Comparison of ENCODE assay signal across 17 cellular contexts in genomic region chr3:129840707-129841360, GRCh38. TPM values are rescaled to one million over a fixed set of nuclear protein-coding genes. Genes with fewer than 3 reads are reported as not detected.
DNase-seq lines count a peak whose midpoint lies in the region; ATAC-seq and TF ChIP-seq lines count a peak whose summit lies in the region.
"Had no signal": no experiment of that assay in that cellular context is flagged by ENCODE, and none has a peak within 500 bp of the region (broad histone marks: within the 10 kb centered on the region; RNA-seq: fewer than 3 reads in every experiment).

No MANE protein-coding gene starts in this region.

- H3K4me3 ChIP-seq in HEK293 (ENCODE audit: low read depth, low read length) (no peak overlapping the region), colonic mucosa (no peak overlapping the region)
- H3K4me3 ChIP-seq: GM12878, HAP-1 had no signal

- no peak overlapping the region for H3K4me3 Mint-ChIP-seq in naive thymus-derived CD8-positive, alpha-beta T cell
- H3K4me3 Mint-ChIP-seq in glutamatergic neuron (ENCODE audit: unreplicated experiment) = no peak overlapping the region
- H3K4me3 Mint-ChIP-seq: CD4-positive, alpha-beta memory T cell had no signal

- DNase-seq in colonic mucosa (peak; percentile 32), left colon (no peak), NOMO-1 treated with DMSO at 0.1 percent for 48 hours (lab: John Stamatoyannopoulos, UW; ENCODE audit: unreplicated experiment) (no peak), DMS153 (lab: John Stamatoyannopoulos, UW) (no peak), glutamatergic neuron (no peak)
- DNase-seq in naive thymus-derived CD8-positive, alpha-beta T cell = no peak
- DNase-seq: C1 segment of cervical spinal cord; CD4-positive, alpha-beta memory T cell; COR-L47; DMS79; EL; GDM1; GOT3 had no signal

- peak overlapping the region in 1 of 10 donors; percentile 30 for H3K27ac Mint-ChIP-seq in naive thymus-derived CD8-positive, alpha-beta T cell
- no peak overlapping the region for H3K27ac Mint-ChIP-seq in glutamatergic neuron (ENCODE audit: unreplicated experiment)

- H3K9me3 ChIP-seq in HEK293 (ENCODE audit: control insufficient read depth, insufficient read depth, low read depth, low read length) = no peaks in the 10 kb centered on the region
- H3K9me3 ChIP-seq in colonic mucosa = no peaks in the 10 kb centered on the region
- H3K9me3 ChIP-seq: HAP-1 had no signal

- peaks cover 0 to 4% of the 10 kb centered on the region in 2 experiments; a peak in 1 of 3 replicates for H3K36me3 ChIP-seq in HEK293 (ENCODE audit: control insufficient read depth in 2 of 2, insufficient read depth in 1 of 2, low read length in 2 of 2)
- no peaks in the 10 kb centered on the region for H3K36me3 ChIP-seq in colonic mucosa
- H3K36me3 ChIP-seq: HAP-1 had no signal

- peaks cover 7 to 25% (median 13%) of the 10 kb centered on the region in 4 donors for H3K4me1 Mint-ChIP-seq in naive thymus-derived CD8-positive, alpha-beta T cell
- peaks cover 13% of the 10 kb centered on the region for H3K4me1 Mint-ChIP-seq in glutamatergic neuron (ENCODE audit: low read depth, unreplicated experiment)

- peaks cover 10% of the 10 kb centered on the region; the same call in 1 of the 2 replicates for H3K4me1 ChIP-seq in HEK293 (ENCODE audit: control insufficient read depth, insufficient read depth, low read length)
- H3K4me1 ChIP-seq in colonic mucosa = no peaks in the 10 kb centered on the region
- H3K4me1 ChIP-seq: HAP-1 had no signal

- H3K27me3 Mint-ChIP-seq in naive thymus-derived CD8-positive, alpha-beta T cell = no peaks in the 10 kb centered on the region
- H3K27me3 Mint-ChIP-seq in glutamatergic neuron (ENCODE audit: unreplicated experiment) = peaks cover 1% of the 10 kb centered on the region
- H3K27me3 Mint-ChIP-seq: CD4-positive, alpha-beta memory T cell had no signal

- H3K9ac ChIP-seq in colonic mucosa (ENCODE audit: low read depth in 2 of 2, low read length in 2 of 2) = no peak overlapping the region

- intact Hi-C loops in colonic mucosa (cut with DNase I) (no loop called here), left colon (cut with DNase I, micrococcal nuclease) (no loop called here)

- CTCF ChIA-PET in HEK293 (lab: Yijun Ruan, JAX) = no interaction called here

- H3K27me3 ChIP-seq in colonic mucosa = no peaks in the 10 kb centered on the region

- ATAC-seq in left colon = peak; percentile 67
- ATAC-seq in naive thymus-derived CD8-positive, alpha-beta T cell = no peak
- ATAC-seq: GM12878 had no signal

- H3K27ac ChIP-seq in 22Rv1 (0 out of 2 replicates have a peak overlapping the region, but pooled peaks have one; percentile 5), HEK293 (ENCODE audit: extremely low read depth, low read depth, low read length) (no peak overlapping the region), colonic mucosa (no peak overlapping the region)

- TF ChIP-seq CTCF in 22Rv1 (IDR thresholded peaks at IDR 0.05) (no peak), HEK293 (tag by site-specific recombination; IDR thresholded peaks at IDR 0.05) (no peak), colonic mucosa (IDR thresholded peaks at IDR 0.05) (no peak), glutamatergic neuron (IDR thresholded peaks at IDR 0.05; ENCODE audit: partially characterized antibody, unreplicated experiment) (no peak)

- peaks cover 0 to 28% (median 0%) of the 10 kb centered on the region in 9 donors for H3K9me3 Mint-ChIP-seq in naive thymus-derived CD8-positive, alpha-beta T cell
- H3K9me3 Mint-ChIP-seq in glutamatergic neuron (ENCODE audit: unreplicated experiment) = peaks cover 2% of the 10 kb centered on the region

- peaks cover 12 to 65% (median 44%) of the 10 kb centered on the region in 3 donors for H3K36me3 Mint-ChIP-seq in naive thymus-derived CD8-positive, alpha-beta T cell
- no peaks in the 10 kb centered on the region for H3K36me3 Mint-ChIP-seq in glutamatergic neuron (ENCODE audit: unreplicated experiment)

- POLR2A ChIA-PET in HEK293 (lab: Yijun Ruan, JAX) = no interaction called here
- POLR2A ChIA-PET in naive thymus-derived CD8-positive, alpha-beta T cell (lab: Charles Lee) = no interaction called here

TF ChIP-seq in HEK293, 187 proteins besides CTCF, POLR2A, EP300 and RAD21:
- TF ChIP-seq ZNF10 (tag by site-specific recombination; IDR thresholded peaks at IDR 0.05) (no peak), ZNF707 (tag by site-specific recombination; IDR thresholded peaks at IDR 0.05) (peak; percentile 76)

RNA-seq across cellular contexts. Expression of gene TMCC1, which starts 52.7 kb away (rescaled TPM):
- total RNA-seq in colonic mucosa = 10 to 100 TPM; 23.2 to 32.8 TPM
- 10 to 100 TPM; 34.4 to 35.7 TPM for total RNA-seq in left colon
- total RNA-seq in naive thymus-derived CD8-positive, alpha-beta T cell = 10 to 100 TPM; 33.6 to 34.9 TPM
- polyA plus RNA-seq in naive thymus-derived CD8-positive, alpha-beta T cell = 1 to 10 TPM; 4.2 to 6.3 (median 5.8) TPM
- total RNA-seq in glutamatergic neuron (ENCODE audit: unreplicated experiment) = 42.2 TPM
